11 cellular contexts compared by ENCODE assay signal in genomic region chr10:46572765-46573164, GRCh38. TPM values are rescaled to one million over a fixed set of nuclear protein-coding genes. Genes with fewer than 3 reads are reported as not detected.
DNase-seq lines count a peak whose midpoint lies in the region; ATAC-seq, FAIRE-seq and TF ChIP-seq lines count a peak whose summit lies in the region.
"Not testable (repeated sequence)": the region's sequence is repeated elsewhere in the genome, so short reads cannot be mapped to it uniquely, and the experiment has no call there.
"Had no signal": no experiment of that assay in that cellular context is flagged by ENCODE, and none has a peak within 500 bp of the region (broad histone marks: within the 10 kb centered on the region; RNA-seq: fewer than 3 reads in every experiment).

No MANE protein-coding gene starts in this region.

- not testable (repeated sequence) for H3K9me3 ChIP-seq in PC-3 (ENCODE audit: low read length); endodermal cell (ENCODE audit: control insufficient read depth, low read length); keratinocyte (ENCODE audit: control insufficient read depth, low read depth, low read length); pancreas

- H2AFZ ChIP-seq in PC-3 (ENCODE audit: low read length); keratinocyte (ENCODE audit: control insufficient read depth, low read length): not testable (repeated sequence)

- H3K36me3 Mint-ChIP-seq in endodermal cell (ENCODE audit: low read depth); type B pancreatic cell: not testable (repeated sequence)

- not testable (repeated sequence) for ATAC-seq in PC-3
- ATAC-seq in left cardiac atrium (peak; percentile 39 to 60), pancreas (peak; percentile 79 to 92 (median 88))

- peak; percentile 34 for FAIRE-seq in keratinocyte (lab: Jason Lieb, UNC)
- not testable (repeated sequence) for FAIRE-seq in pancreas (lab: Jason Lieb, UNC)

- not testable (repeated sequence) for H3F3A ChIP-seq in PC-3 (ENCODE audit: low read length, unreplicated experiment)

- 54% methylated on average over 3 of the region's 4 CpGs; no CpG with 5 or more reads in 1 of the 2 experiments for WGBS in endodermal cell (ENCODE audit: insufficient coverage in 1 of 2, insufficient read length in 1 of 2), 2 experiments
- 27 to 35% methylated on average over 2 to 3 of the region's 4 CpGs for WGBS in pancreas, 2 donors

- H3K9me3 Mint-ChIP-seq in endodermal cell, type B pancreatic cell: not testable (repeated sequence)

- peak; percentile 32 for DNase-seq in EH (ENCODE audit: low read depth)
- peak; percentile 2 for DNase-seq in PC-3
- peak; percentile 32 for DNase-seq in endodermal cell
- DNase-seq in left cardiac atrium; keratinocyte (ENCODE audit: low read depth, low spot score): not testable (repeated sequence)
- peak; percentile 69 to 84 (median 74) for DNase-seq in pancreas
- peak; percentile 8 for DNase-seq in type B pancreatic cell (ENCODE audit: extremely low spot score, unreplicated experiment)

- H3K27me3 ChIP-seq in PC-3 (ENCODE audit: low read length); endodermal cell (ENCODE audit: control insufficient read depth, insufficient read depth, low read length, poor library complexity, severe bottlenecking); keratinocyte (ENCODE audit: control insufficient read depth, extremely low read depth, insufficient read depth, low read length); pancreas: not testable (repeated sequence)

- POLR2A ChIA-PET in PC-3 (lab: Charles Lee; ENCODE audit: unreplicated experiment): not testable (repeated sequence)

- H3K27ac Mint-ChIP-seq in endodermal cell, type B pancreatic cell: not testable (repeated sequence)

- BruUV-seq in PC-3 (replicated peaks; lab: Mats Ljungman, UMichigan): not testable (repeated sequence)

- H3K9ac ChIP-seq in PC-3 (ENCODE audit: low read length); endodermal cell (ENCODE audit: extremely low read depth, low read length, poor library complexity, severe bottlenecking); keratinocyte (ENCODE audit: control insufficient read depth, extremely low read depth, insufficient read depth, low read length): not testable (repeated sequence)

- not testable (repeated sequence) for H3K27ac ChIP-seq in PC-3 (ENCODE audit: low read length); endodermal cell (ENCODE audit: low read depth, low read length); keratinocyte (ENCODE audit: control insufficient read depth, insufficient read depth, low read length); pancreas

- H4K20me1 ChIP-seq in PC-3 (ENCODE audit: low read length); keratinocyte (ENCODE audit: control insufficient read depth, extremely low read depth, insufficient read depth, low read length): not testable (repeated sequence)

- H3K27me3 Mint-ChIP-seq in endodermal cell (ENCODE audit: insufficient read depth); type B pancreatic cell: not testable (repeated sequence)

- not testable (repeated sequence) for H3K4me1 ChIP-seq in PC-3 (ENCODE audit: insufficient read depth, low read length); endodermal cell (ENCODE audit: control insufficient read depth, insufficient read depth, low read length); keratinocyte (ENCODE audit: control insufficient read depth, extremely low read depth, insufficient read depth, low read length); pancreas

- not testable (repeated sequence) for H3K4me1 Mint-ChIP-seq in endodermal cell; type B pancreatic cell (ENCODE audit: unreplicated experiment)

- CTCF ChIA-PET in PC-3 (lab: Charles Lee): not testable (repeated sequence)

- dilution Hi-C loops in keratinocyte (cut with MboI; ENCODE audit: extremely low pct_ligation_motif_present, low sequenced_read_pairs): not testable (repeated sequence)

- H3K79me2 ChIP-seq in PC-3 (ENCODE audit: low read length); keratinocyte (ENCODE audit: control insufficient read depth, insufficient read depth, low read length): not testable (repeated sequence)

- H3K9me1 ChIP-seq in keratinocyte (ENCODE audit: control insufficient read depth, extremely low read depth, insufficient read depth, low read length): not testable (repeated sequence)

- intact Hi-C loops in PC-3 (cut with micrococcal nuclease); left cardiac atrium (cut with DNase I); pancreas (cut with DNase I): not testable (repeated sequence)

- not testable (repeated sequence) for H3K4me2 ChIP-seq in PC-3 (ENCODE audit: low read length); keratinocyte (ENCODE audit: control insufficient read depth, extremely low read depth, insufficient read depth, low read depth, low read length)

- H3K4me3 ChIP-seq in PC-3 (ENCODE audit: low read length); endodermal cell (ENCODE audit: low read length); keratinocyte (ENCODE audit: control insufficient read depth in 2 of 3, extremely low read depth in 1 of 3, insufficient read depth in 2 of 3, low read depth in 1 of 3, low read length in 3 of 3); pancreas: not testable (repeated sequence)

- H3K9me2 ChIP-seq in PC-3 (replicated peaks; ENCODE audit: low read length): not testable (repeated sequence)

- not testable (repeated sequence) for TF ChIP-seq CTCF in PC-3 (conservative IDR thresholded peaks at IDR 0.05; ENCODE audit: low read depth, low read length); endodermal cell (conservative IDR thresholded peaks at IDR 0.05); keratinocyte (optimal IDR thresholded peaks at IDR 0.05 in 1 of 3, IDR thresholded peaks at IDR 0.05 in 1 of 3, conservative IDR thresholded peaks at IDR 0.05 in 1 of 3; ENCODE audit: extremely low read depth in 1 of 3, insufficient read depth in 2 of 3, low read length in 3 of 3); pancreas (IDR thresholded peaks at IDR 0.05); type B pancreatic cell (conservative IDR thresholded peaks at IDR 0.05)

- not testable (repeated sequence) for H3K36me3 ChIP-seq in PC-3 (ENCODE audit: low read depth, low read length); endodermal cell (ENCODE audit: control insufficient read depth, insufficient read depth, low read length); keratinocyte (ENCODE audit: control insufficient read depth in 2 of 2, extremely low read depth in 1 of 2, insufficient read depth in 2 of 2, low read length in 2 of 2); pancreas

- not testable (repeated sequence) for H3K4me3 Mint-ChIP-seq in endodermal cell, type B pancreatic cell

RNA-seq across cellular contexts. Expression of gene SYT15, which starts 6.2 kb away (rescaled TPM):
- total RNA-seq in PC-3 (2014; rRNA removed): not detected in 2 replicates
- total RNA-seq in endodermal cell: 1 to 10 TPM; 1.3 to 3.2 TPM
- polyA plus RNA-seq in endodermal cell (2013, experiment 1 of 2): 0.50 TPM
- polyA plus RNA-seq in endodermal cell (2013, experiment 2 of 2): 0.58 TPM
- 1 to 10 TPM; 4.6 to 4.9 TPM for total RNA-seq in left cardiac atrium
- 0.07 to 0.16 TPM (median 0.13 TPM) in 3 replicates for polyA plus RNA-seq in keratinocyte
- polyA plus RNA-seq in keratinocyte (2011; ENCODE audit: low read depth): 0.16 TPM
- 0.01 and 0.06 TPM in 2 replicates for polyA plus RNA-seq in keratinocyte (2011; cell fraction: cytosol; rRNA removed)
- 0.14 and 0.35 TPM in 2 replicates for polyA plus RNA-seq in keratinocyte (2011; cell fraction: nucleus; rRNA removed)
- polyA plus RNA-seq in keratinocyte (2012; ENCODE audit: low replicate concordance): 0.08 and 0.38 TPM in 2 replicates
- 0.13 to 0.16 TPM in 2 of 3 replicates, not detected in the other for polyA minus RNA-seq in keratinocyte
- not detected for polyA minus RNA-seq in keratinocyte (2011; cell fraction: cytosol; rRNA and poly(A)+ RNA removed)
- polyA minus RNA-seq in keratinocyte (2011; cell fraction: nucleus; rRNA and poly(A)+ RNA removed): 0.23 and 0.32 TPM in 2 replicates
- total RNA-seq in pancreas: 10 to 100 TPM in 1 of 6 donors, 1 to 10 TPM in 5; 2.1 to 10.7 (median 3.9) TPM
- polyA plus RNA-seq in pancreas: 1 to 10 TPM; 2.7 to 3.7 TPM
- total RNA-seq in type B pancreatic cell (ENCODE audit: low replicate concordance): 1.2 and 1.3 TPM in 2 replicates

RNA-seq across cellular contexts. Expression of gene GPRIN2, which starts 16.3 kb away (rescaled TPM):
- total RNA-seq in PC-3 (2014; rRNA removed): 3.1 and 5.8 TPM in 2 replicates
- total RNA-seq in endodermal cell: 10 to 100 TPM; 16.1 to 25.2 TPM
- 4.7 TPM for polyA plus RNA-seq in endodermal cell (2013, experiment 1 of 2)
- polyA plus RNA-seq in endodermal cell (2013, experiment 2 of 2): 3.0 TPM
- total RNA-seq in left cardiac atrium: not detected
- 0.03 to 0.42 TPM (median 0.08 TPM) in 3 replicates for polyA plus RNA-seq in keratinocyte
- 0.52 TPM for polyA plus RNA-seq in keratinocyte (2011; ENCODE audit: low read depth)
- 0.07 and 0.38 TPM in 2 replicates for polyA plus RNA-seq in keratinocyte (2011; cell fraction: cytosol; rRNA removed)
- 0.37 and 0.79 TPM in 2 replicates for polyA plus RNA-seq in keratinocyte (2011; cell fraction: nucleus; rRNA removed)
- polyA plus RNA-seq in keratinocyte (2012; ENCODE audit: low replicate concordance): 0.30 and 0.93 TPM in 2 replicates
- 0.16 to 0.69 TPM (median 0.52 TPM) in 3 replicates for polyA minus RNA-seq in keratinocyte
- not detected for polyA minus RNA-seq in keratinocyte (2011; cell fraction: cytosol; rRNA and poly(A)+ RNA removed)
- polyA minus RNA-seq in keratinocyte (2011; cell fraction: nucleus; rRNA and poly(A)+ RNA removed): 0.47 and 0.84 TPM in 2 replicates
- total RNA-seq in pancreas: 10 to 100 TPM in 1 of 6 donors, 1 to 10 TPM in 5; 3.7 to 14.0 (median 4.3) TPM
- polyA plus RNA-seq in pancreas: 10 to 100 TPM in 1 of 2 donors, 1 to 10 TPM in 1; 6.0 to 12.3 TPM
- total RNA-seq in type B pancreatic cell (ENCODE audit: low replicate concordance): 4.4 and 7.0 TPM in 2 replicates
- total RNA-seq: CD4-positive, CD25-positive, alpha-beta regulatory T cell; H4; HFFc6; HT1080 had no signal
- polyA plus RNA-seq: CD4-positive, CD25-positive, alpha-beta regulatory T cell had no signal
